ENCODE assay signal across 11 cellular contexts in genomic region chr7:91267558-91267955, GRCh38. TPM values are rescaled to one million over a fixed set of nuclear protein-coding genes. Genes with fewer than 3 reads are reported as not detected.
DNase-seq lines count a peak whose midpoint lies in the region; ATAC-seq and TF ChIP-seq lines count a peak whose summit lies in the region.
"Had no signal": no experiment of that assay in that cellular context is flagged by ENCODE, and none has a peak within 500 bp of the region (broad histone marks: within the 10 kb centered on the region; RNA-seq: fewer than 3 reads in every experiment).

No MANE protein-coding gene starts in this region.

- intact Hi-C loops in heart left ventricle (cut with DNase I): loop anchor here in 5 of 10 donors (5.0 to 10.0 kb wide), 3 partner anchors 180 to 367 kb away; no protein-coding TSS in a partner anchor
- intact Hi-C loops in left ventricle myocardium superior (cut with micrococcal nuclease): loop anchor here (5.0 kb wide), 1 partner anchor 185 kb away; no protein-coding TSS in a partner anchor
- intact Hi-C loops in vagina (cut with DNase I): no loop called here
- intact Hi-C loops in Caco-2 (cut with micrococcal nuclease; ENCODE audit: unreplicated experiment): no loop called here

- H3K27me3 Mint-ChIP-seq in endothelial cell (ENCODE audit: unreplicated experiment) (peaks cover 24% of the 10 kb centered on the region), Caco-2 (ENCODE audit: insufficient read depth, unreplicated experiment) (peaks cover 7% of the 10 kb centered on the region)

- DNase-seq in heart left ventricle (peak in 2 of 5 donors; percentile 13 to 21), left ventricle myocardium superior (no peak), endothelial cell (ENCODE audit: low spot score) (no peak), vagina (ENCODE audit: extremely low spot score in 2 of 2) (no peak), omental fat pad (ENCODE audit: low spot score) (no peak), Caco-2 (no peak)
- DNase-seq in effector CD4-positive, alpha-beta T cell: no peak
- DNase-seq: ACHN, occipital lobe had no signal

- peak overlapping the region; percentile 8 to 95 (median 84) for H3K4me3 ChIP-seq in heart left ventricle
- peak overlapping the region; percentile 49 to 90 for H3K4me3 ChIP-seq in muscle layer of duodenum (ENCODE audit: low read depth in 1 of 2, low read length in 2 of 2)
- peak overlapping the region; percentile 78 to 84 for H3K4me3 ChIP-seq in vagina
- H3K4me3 ChIP-seq in Caco-2 (ENCODE audit: low read depth, low read length): no peak overlapping the region

- H3K36me3 Mint-ChIP-seq in endothelial cell (ENCODE audit: low read depth, unreplicated experiment) (peaks cover 18% of the 10 kb centered on the region), Caco-2 (ENCODE audit: insufficient read depth, unreplicated experiment) (no peaks in the 10 kb centered on the region)

- H3K4me3 Mint-ChIP-seq in endothelial cell (ENCODE audit: unreplicated experiment): peak overlapping the region; percentile 94
- H3K4me3 Mint-ChIP-seq in Caco-2 (ENCODE audit: unreplicated experiment): no peak overlapping the region

- no peaks in the 10 kb centered on the region for H3K9me3 Mint-ChIP-seq in endothelial cell (ENCODE audit: unreplicated experiment)
- H3K9me3 Mint-ChIP-seq in Caco-2 (ENCODE audit: unreplicated experiment): no peaks in the 10 kb centered on the region

- H3K4me1 Mint-ChIP-seq in endothelial cell (ENCODE audit: unreplicated experiment) (peaks cover 18% of the 10 kb centered on the region), Caco-2 (ENCODE audit: low read depth, unreplicated experiment) (no peaks in the 10 kb centered on the region)

- CTCF ChIA-PET in Caco-2 (lab: Charles Lee): no interaction called here

- BruUV-seq in Caco-2 (replicated peaks; lab: Mats Ljungman, UMichigan): no TSS peak

- no peaks in the 10 kb centered on the region for H3K9me3 ChIP-seq in heart left ventricle
- H3K9me3 ChIP-seq in muscle layer of duodenum (ENCODE audit: control insufficient read depth in 1 of 2, low read length in 2 of 2): no peaks in the 10 kb centered on the region
- H3K9me3 ChIP-seq in vagina: no peaks in the 10 kb centered on the region
- H3K9me3 ChIP-seq in Caco-2: 0 out of 2 replicates have a peak, but pooled peaks cover 2% of the 10 kb centered on the region

- TF ChIP-seq POLR2A in heart left ventricle (IDR thresholded peaks at IDR 0.05) (no peak), vagina (IDR thresholded peaks at IDR 0.05) (no peak)

- 46 to 48% (median 47%) methylated on average over 7 of the region's 7 CpGs for WGBS in heart left ventricle, 4 donors

- no peaks in the 10 kb centered on the region for H3K36me3 ChIP-seq in heart left ventricle
- peaks cover 4% of the 10 kb centered on the region in 2 donors for H3K36me3 ChIP-seq in muscle layer of duodenum (ENCODE audit: control insufficient read depth in 1 of 2, insufficient read depth in 2 of 2, low read length in 2 of 2)
- no peaks in the 10 kb centered on the region for H3K36me3 ChIP-seq in vagina
- H3K36me3 ChIP-seq in Caco-2 (ENCODE audit: control insufficient read depth, insufficient read depth, low read length): no peaks in the 10 kb centered on the region

- TF ChIP-seq CTCF in heart left ventricle (IDR thresholded peaks at IDR 0.05): no peak
- no peak for TF ChIP-seq CTCF in endothelial cell (IDR thresholded peaks at IDR 0.05; ENCODE audit: unreplicated experiment)
- no peak for TF ChIP-seq CTCF in vagina (IDR thresholded peaks at IDR 0.05)
- TF ChIP-seq CTCF in omental fat pad (IDR thresholded peaks at IDR 0.05): no peak
- no peak for TF ChIP-seq CTCF in Caco-2 (IDR thresholded peaks at IDR 0.05; ENCODE audit: insufficient read depth in 1 of 2, low read depth in 1 of 2, low read length in 1 of 2, severe bottlenecking in 1 of 2, unreplicated experiment in 1 of 2)

- H3K27me3 ChIP-seq in heart left ventricle: peaks cover 0 to 3% (median 0%) of the 10 kb centered on the region in 9 donors
- H3K27me3 ChIP-seq in muscle layer of duodenum (ENCODE audit: low read depth, low read length): no peaks in the 10 kb centered on the region
- no peaks in the 10 kb centered on the region for H3K27me3 ChIP-seq in vagina
- no peaks in the 10 kb centered on the region for H3K27me3 ChIP-seq in Caco-2 (replicated peaks; ENCODE audit: control insufficient read depth, insufficient read depth, low read length)

- H3K27ac ChIP-seq in heart left ventricle (peak overlapping the region in 9 of 12 donors; percentile 11 to 97 (median 94)), muscle layer of duodenum (ENCODE audit: low read length) (peak overlapping the region; percentile 18), vagina (peak overlapping the region; percentile 97)

- no peak for ATAC-seq in heart left ventricle
- ATAC-seq in left ventricle myocardium superior: no peak
- ATAC-seq in omental fat pad (ENCODE audit: low FRiP score): no peak
- ATAC-seq: activated CD4-positive, CD25-positive, alpha-beta regulatory T cell treated with anti-CD3 and anti-CD28 coated beads, Interleukin-2, amount 50 U/mL, for 24 hours had no signal

- peaks cover 0 to 44% (median 18%) of the 10 kb centered on the region in 12 donors for H3K4me1 ChIP-seq in heart left ventricle
- peaks cover 7 to 22% of the 10 kb centered on the region in 2 donors for H3K4me1 ChIP-seq in muscle layer of duodenum (ENCODE audit: control insufficient read depth in 1 of 2, insufficient read depth in 2 of 2, low read length in 2 of 2)
- peaks cover 53% of the 10 kb centered on the region for H3K4me1 ChIP-seq in vagina
- H3K4me1 ChIP-seq in Caco-2: peaks cover 4% of the 10 kb centered on the region

- H3K27ac Mint-ChIP-seq in endothelial cell (ENCODE audit: unreplicated experiment): peak overlapping the region; percentile 55
- H3K27ac Mint-ChIP-seq in Caco-2 (ENCODE audit: unreplicated experiment): no peak overlapping the region

- POLR2A ChIA-PET in Caco-2 (lab: Charles Lee): interaction anchor here (0.6 kb wide), 1 partner anchor 18 kb away, joined by 5 read pairs; no protein-coding TSS in a partner anchor

RNA-seq across cellular contexts. Expression of gene FZD1, which starts 3.3 kb away (rescaled TPM):
- total RNA-seq in heart left ventricle (10 to 100 TPM; 11.5 to 29.8 (median 17.9) TPM), left ventricle myocardium superior (12.1 TPM), endothelial cell (ENCODE audit: unreplicated experiment) (38.7 TPM), vagina (16.5 TPM), omental fat pad (10 to 100 TPM in 3 of 4 donors, 1 to 10 TPM in 1; 8.0 to 19.7 (median 13.2) TPM), Caco-2 (2022) (1.2 and 1.5 TPM in 2 replicates)
- 1 to 10 TPM; 4.7 to 9.9 TPM for polyA plus RNA-seq in heart left ventricle

Comparison
In these comparisons a context has a peak if more than half of its experiments do, and no peak if none do; other contexts are left out.
1. H3K27ac ChIP-seq: peak in every context shown above with its lines; median percentile 97 in vagina; 94 in heart left ventricle; 18 in muscle layer of duodenum.